8 cellular contexts compared by ENCODE assay signal in genomic region chr19:10751109-10751972, GRCh38. TPM values are rescaled to one million over a fixed set of nuclear protein-coding genes. Genes with fewer than 3 reads are reported as not detected.
DNase-seq lines count a peak whose midpoint lies in the region; ATAC-seq, FAIRE-seq and TF ChIP-seq lines count a peak whose summit lies in the region.

No MANE protein-coding gene starts in this region.

- H3K36me3 ChIP-seq in HEK293 (ENCODE audit: control insufficient read depth in 2 of 2, insufficient read depth in 1 of 2, low read length in 2 of 2) = no peaks in the 10 kb centered on the region; a peak in 1 of 3 replicates
- no peaks in the 10 kb centered on the region for H3K36me3 ChIP-seq in right atrium auricular region
- H3K36me3 ChIP-seq in gastrocnemius medialis = no peaks in the 10 kb centered on the region
- peaks cover 3% of the 10 kb centered on the region; the same call in 1 of the 2 replicates for H3K36me3 ChIP-seq in MG63

- H3K9me3 ChIP-seq in HEK293 (ENCODE audit: control insufficient read depth, insufficient read depth, low read depth, low read length) (no peaks in the 10 kb centered on the region), right atrium auricular region (no peaks in the 10 kb centered on the region), gastrocnemius medialis (no peaks in the 10 kb centered on the region), MG63 (no peaks in the 10 kb centered on the region)

- H3K27me3 Mint-ChIP-seq in activated CD8-positive, alpha-beta T cell treated with anti-CD3 and anti-CD28 coated beads for 36 hours = no peaks in the 10 kb centered on the region

- no peaks in the 10 kb centered on the region for H3K9me3 Mint-ChIP-seq in activated CD8-positive, alpha-beta T cell treated with anti-CD3 and anti-CD28 coated beads for 36 hours

- no peak for FAIRE-seq in GM12891 (lab: Jason Lieb, UNC)

- H3K4me1 Mint-ChIP-seq in activated CD8-positive, alpha-beta T cell treated with anti-CD3 and anti-CD28 coated beads for 36 hours (ENCODE audit: low read depth) = peaks cover 79% of the 10 kb centered on the region

- no peak for TF ChIP-seq CTCF in HEK293 (tag by site-specific recombination; IDR thresholded peaks at IDR 0.05)
- no peak for TF ChIP-seq CTCF in activated CD8-positive, alpha-beta T cell treated with anti-CD3 and anti-CD28 coated beads for 36 hours (IDR thresholded peaks at IDR 0.05)
- no peak for TF ChIP-seq CTCF in right atrium auricular region (IDR thresholded peaks at IDR 0.05)
- TF ChIP-seq CTCF in gastrocnemius medialis (IDR thresholded peaks at IDR 0.05 in 4 of 5, conservative IDR thresholded peaks at IDR 0.05 in 1 of 5) = no peak

- peak overlapping the region; percentile 87 for H3K27ac Mint-ChIP-seq in activated CD8-positive, alpha-beta T cell treated with anti-CD3 and anti-CD28 coated beads for 36 hours

- peaks cover 4% of the 10 kb centered on the region; the same call in 1 of the 2 replicates for H3K4me1 ChIP-seq in HEK293 (ENCODE audit: control insufficient read depth, insufficient read depth, low read length)
- peaks cover 0 to 73% of the 10 kb centered on the region in 2 donors for H3K4me1 ChIP-seq in right atrium auricular region
- H3K4me1 ChIP-seq in gastrocnemius medialis = peaks cover 41 to 48% of the 10 kb centered on the region in 2 donors

- H3K27me3 ChIP-seq in right atrium auricular region = no peaks in the 10 kb centered on the region
- H3K27me3 ChIP-seq in gastrocnemius medialis = no peaks in the 10 kb centered on the region
- H3K27me3 ChIP-seq in MG63 = no peaks in the 10 kb centered on the region

- ATAC-seq in activated CD8-positive, alpha-beta T cell treated with anti-CD3 and anti-CD28 coated beads for 36 hours = peak; percentile 21
- ATAC-seq in gastrocnemius medialis = peak in 1 of 2 donors; percentile 23
- ATAC-seq in GM19397 (IDR thresholded peaks at IDR 0.05; ENCODE audit: unreplicated experiment) = no peak

- DNase-seq in activated CD8-positive, alpha-beta T cell treated with anti-CD3 and anti-CD28 coated beads for 36 hours = peak; percentile 51
- no peak for DNase-seq in right atrium auricular region (ENCODE audit: low spot score)
- DNase-seq in gastrocnemius medialis = no peak
- DNase-seq in SHP77 (lab: John Stamatoyannopoulos, UW) = no peak
- DNase-seq in GM12891 (ENCODE audit: insufficient read length, low spot score) = no peak
- no peak for DNase-seq in MG63

- POLR2A ChIA-PET in HEK293 (lab: Yijun Ruan, JAX) = interaction anchor here (0.7 to 1.5 kb wide), 2 partner anchors 9 to 15 kb away, joined by 3 read pairs; no protein-coding TSS in a partner anchor
- POLR2A ChIA-PET in activated CD8-positive, alpha-beta T cell treated with anti-CD3 and anti-CD28 coated beads for 36 hours (lab: Charles Lee) = interaction anchor here (0.6 to 2.2 kb wide), 5 partner anchors 8 to 1872 kb away, joined by 3 to 12 read pairs (median 3); partner anchors contain the start of gene QTRT1

- intact Hi-C loops in activated CD8-positive, alpha-beta T cell treated with anti-CD3 and anti-CD28 coated beads for 36 hours (cut with micrococcal nuclease) = no loop called here
- intact Hi-C loops in gastrocnemius medialis (cut with DNase I; ENCODE audit: low total_unique reads) = no loop called here

- TF ChIP-seq POLR2A in gastrocnemius medialis (IDR thresholded peaks at IDR 0.05) = no peak
- no peak for TF ChIP-seq POLR2A in GM12891 (IDR thresholded peaks at IDR 0.05; ENCODE audit: low read depth, low read length)

- no peak overlapping the region for H3K4me3 ChIP-seq in HEK293 (ENCODE audit: low read depth, low read length)
- no peak overlapping the region for H3K4me3 ChIP-seq in right atrium auricular region
- no peak overlapping the region for H3K4me3 ChIP-seq in gastrocnemius medialis
- H3K4me3 ChIP-seq in MG63 = no peak overlapping the region

- in situ Hi-C loops in gastrocnemius medialis (cut with MboI; ENCODE audit: low sequenced_read_pairs in 4 of 4) = no loop called here

- H3K27ac ChIP-seq in HEK293 (ENCODE audit: extremely low read depth, low read depth, low read length) (no peak overlapping the region), right atrium auricular region (peak overlapping the region; percentile 78 to 86), gastrocnemius medialis (peak overlapping the region; percentile 50 to 72 (median 61))

- CTCF ChIA-PET in HEK293 (lab: Yijun Ruan, JAX) = interaction anchor here (0.6 to 2.1 kb wide), 2 partner anchors 9 to 33 kb away, joined by 3 to 7 read pairs; partner anchors contain the start of gene DNM2
- CTCF ChIA-PET in activated CD8-positive, alpha-beta T cell treated with anti-CD3 and anti-CD28 coated beads for 36 hours (lab: Charles Lee) = interaction anchor here (0.9 to 2.4 kb wide), 5 partner anchors 34 to 113 kb away, joined by 3 to 10 read pairs (median 4); partner anchors contain the start of genes DNM2 and QTRT1

- H3K4me3 Mint-ChIP-seq in activated CD8-positive, alpha-beta T cell treated with anti-CD3 and anti-CD28 coated beads for 36 hours = peak overlapping the region; percentile 2

- H3K36me3 Mint-ChIP-seq in activated CD8-positive, alpha-beta T cell treated with anti-CD3 and anti-CD28 coated beads for 36 hours (ENCODE audit: low read depth) = peaks cover 12% of the 10 kb centered on the region

TF ChIP-seq in HEK293, 187 proteins besides CTCF, POLR2A, EP300 and RAD21:
- TF ChIP-seq SP7 (tag by site-specific recombination; IDR thresholded peaks at IDR 0.05) (no peak), ZNF768 (tag by site-specific recombination; IDR thresholded peaks at IDR 0.05) (peak; percentile 74; the same call in 1 of the 2 replicates)

TF ChIP-seq in GM12891, 5 proteins besides CTCF, POLR2A, EP300 and RAD21:
- TF ChIP-seq POLR2AphosphoS5 (IDR thresholded peaks at IDR 0.05; ENCODE audit: low read depth, low read length) (no peak), SPI1 (IDR thresholded peaks at IDR 0.05; ENCODE audit: low read depth, low read length) (no peak), TAF1 (IDR thresholded peaks at IDR 0.05; ENCODE audit: low read depth, low read length) (no peak), POU2F2 (IDR thresholded peaks at IDR 0.05; ENCODE audit: low read depth, low read length) (no peak), PAX5 (IDR thresholded peaks at IDR 0.05; ENCODE audit: insufficient read depth, low read length, severe bottlenecking) (no peak)

RNA-seq across cellular contexts. Expression of gene DNM2, which starts 33.5 kb away (rescaled TPM):
- total RNA-seq in activated CD8-positive, alpha-beta T cell treated with anti-CD3 and anti-CD28 coated beads for 36 hours = 100 to 1,000 TPM; 151 to 153 TPM
- total RNA-seq in right atrium auricular region (100 to 1,000 TPM; 111 to 144 TPM), gastrocnemius medialis (100 to 1,000 TPM in 3 of 4 donors, 10 to 100 TPM in 1; 76.2 to 131 (median 108) TPM)
- polyA plus RNA-seq in GM12891 (2012; ENCODE audit: low read depth, missing spikeins) = 78.4 TPM
- 104 and 116 TPM in 2 replicates for total RNA-seq in MG63 (2014; rRNA removed; shearing (Covaris generic); ENCODE audit: low replicate concordance)

RNA-seq across cellular contexts. Expression of gene QTRT1, which starts 50.1 kb away (rescaled TPM):
- 10 to 100 TPM; 56.8 to 61.8 TPM for total RNA-seq in activated CD8-positive, alpha-beta T cell treated with anti-CD3 and anti-CD28 coated beads for 36 hours
- total RNA-seq in right atrium auricular region = 10 to 100 TPM; 15.2 to 15.8 TPM
- 10 to 100 TPM in 3 of 4 donors, 1 to 10 TPM in 1; 9.5 to 25.7 (median 15.4) TPM for total RNA-seq in gastrocnemius medialis
- polyA plus RNA-seq in GM12891 (2012; ENCODE audit: low read depth, missing spikeins) = 50.4 TPM
- total RNA-seq in MG63 (2014; rRNA removed; shearing (Covaris generic); ENCODE audit: low replicate concordance) = 95.3 and 97.4 TPM in 2 replicates
